10 cellular contexts compared by ENCODE assay signal in genomic region chr6:129662406-129662766, GRCh38. TPM values are rescaled to one million over a fixed set of nuclear protein-coding genes. Genes with fewer than 3 reads are reported as not detected.
DNase-seq lines count a peak whose midpoint lies in the region; ATAC-seq and TF ChIP-seq lines count a peak whose summit lies in the region.
"Had no signal": no experiment of that assay in that cellular context is flagged by ENCODE, and none has a peak within 500 bp of the region (broad histone marks: within the 10 kb centered on the region; RNA-seq: fewer than 3 reads in every experiment).

No MANE protein-coding gene starts in this region.

- CTCF ChIA-PET in MCF 10A (lab: Yijun Ruan, JAX), result interaction anchor here (0.9 kb wide), 1 partner anchor 19 kb away, joined by 3 read pairs; no protein-coding TSS in a partner anchor

- H3K9me3 Mint-ChIP-seq in MCF 10A (ENCODE audit: unreplicated experiment), result no peaks in the 10 kb centered on the region

- peaks cover 25% of the 10 kb centered on the region for H3K4me1 Mint-ChIP-seq in MCF 10A (ENCODE audit: insufficient read depth, unreplicated experiment)

- intact Hi-C loops in prostate gland (cut with DNase I) (loop anchor here (10.0 kb wide), 1 partner anchor 58 kb away; no protein-coding TSS in a partner anchor), MCF 10A (cut with micrococcal nuclease) (no loop called here)

- no peaks in the 10 kb centered on the region for H3K4me1 ChIP-seq in prostate gland (replicated peaks)

- 26% methylated on average over 2 of the region's 2 CpGs for WGBS in prostate gland

- no peak for TF ChIP-seq POLR2A in prostate gland (IDR thresholded peaks at IDR 0.05)

- no peak overlapping the region for H3K4me3 Mint-ChIP-seq in MCF 10A (ENCODE audit: unreplicated experiment)
- H3K4me3 Mint-ChIP-seq: activated naive CD8-positive, alpha-beta T cell had no signal

- no peaks in the 10 kb centered on the region for H3K27me3 ChIP-seq in prostate gland (replicated peaks; ENCODE audit: insufficient read depth)

- TF ChIP-seq CTCF in prostate gland (IDR thresholded peaks at IDR 0.05), result no peak
- no peak for TF ChIP-seq CTCF in MCF 10A (IDR thresholded peaks at IDR 0.05; ENCODE audit: unreplicated experiment)

- DNase-seq in prostate gland (ENCODE audit: low spot score) (no peak), MCF 10A (ENCODE audit: unreplicated experiment) (no peak), cortex of kidney (lab: John Stamatoyannopoulos, UW) (no peak)
- DNase-seq: NCI-H748 treated with DMSO at 0.1 percent for 48 hours had no signal

- H3K36me3 ChIP-seq in prostate gland, result no peaks in the 10 kb centered on the region

- no TSS peak for BruUV-seq in MCF 10A (replicated peaks; lab: Mats Ljungman, UMichigan)

- no peak overlapping the region for H3K27ac Mint-ChIP-seq in MCF 10A (ENCODE audit: low read depth, unreplicated experiment)
- H3K27ac Mint-ChIP-seq: activated naive CD8-positive, alpha-beta T cell had no signal

- no peaks in the 10 kb centered on the region for H3K9me3 ChIP-seq in prostate gland

- POLR2A ChIA-PET in MCF 10A (lab: Yijun Ruan, JAX), result interaction anchor here (0.6 kb wide), 1 partner anchor 22 kb away, joined by 3 read pairs; no protein-coding TSS in a partner anchor

- peak overlapping the region; percentile 36 to 51 for H3K27ac ChIP-seq in prostate gland

- H3K27me3 Mint-ChIP-seq in MCF 10A (ENCODE audit: insufficient read depth, unreplicated experiment), result no peaks in the 10 kb centered on the region
- H3K27me3 Mint-ChIP-seq: activated naive CD8-positive, alpha-beta T cell had no signal

- peaks cover 6% of the 10 kb centered on the region for H3K36me3 Mint-ChIP-seq in MCF 10A (ENCODE audit: insufficient read depth, unreplicated experiment)
- H3K36me3 Mint-ChIP-seq: activated naive CD8-positive, alpha-beta T cell had no signal

- peak; percentile 79 for ATAC-seq in GM18909 (IDR thresholded peaks at IDR 0.05; ENCODE audit: poor library complexity, unreplicated experiment)
- ATAC-seq in GM21723 (IDR thresholded peaks at IDR 0.05; ENCODE audit: unreplicated experiment), result peak; percentile 83
- peak; percentile 65 for ATAC-seq in HG03439 (IDR thresholded peaks at IDR 0.05; ENCODE audit: unreplicated experiment)
- no peak for ATAC-seq in activated CD4-positive, CD25-positive, alpha-beta regulatory T cell treated with anti-CD3 and anti-CD28 coated beads, Interleukin-2, amount 50 U/mL, for 24 hours
- ATAC-seq: esophagus mucosa had no signal

- H3K4me3 ChIP-seq in prostate gland, result no peak overlapping the region

RNA-seq across cellular contexts. Expression of gene ARHGAP18, which starts 47.6 kb away (rescaled TPM):
- total RNA-seq in prostate gland (10 to 100 TPM; 15.0 to 29.1 TPM), MCF 10A (2022) (14.6 and 22.9 TPM in 2 replicates)

Comparison
In these comparisons a context has a peak if more than half of its experiments do, and no peak if none do; other contexts are left out.
1. ATAC-seq: peak in GM18909 (single experiment), GM21723 (single experiment) and HG03439 (single experiment); none in activated CD4-positive, CD25-positive, alpha-beta regulatory T cell treated with anti-CD3 and anti-CD28 coated beads, Interleukin-2, amount 50 U/mL, for 24 hours (0 of 2).